9 cellular contexts compared by ENCODE assay signal in genomic region chr17:78723957-78724356, GRCh38. TPM values are rescaled to one million over a fixed set of nuclear protein-coding genes. Genes with fewer than 3 reads are reported as not detected.
DNase-seq lines count a peak whose midpoint lies in the region; ATAC-seq and TF ChIP-seq lines count a peak whose summit lies in the region.
"Had no signal": no experiment of that assay in that cellular context is flagged by ENCODE, and none has a peak within 500 bp of the region (broad histone marks: within the 10 kb centered on the region; RNA-seq: fewer than 3 reads in every experiment).

No MANE protein-coding gene starts in this region.

- no peaks in the 10 kb centered on the region for H3K27me3 Mint-ChIP-seq in activated naive CD4-positive, alpha-beta T cell treated with anti-CD3 and anti-CD28 coated beads for 36 hours (ENCODE audit: low read depth)
- H3K27me3 Mint-ChIP-seq in activated naive CD4-positive, alpha-beta T cell treated with anti-CD3 and anti-CD28 coated beads, Interleukin-2, amount 10 ng/mL, durations not matched to agents 7 days and 5 days: no peaks in the 10 kb centered on the region
- no peaks in the 10 kb centered on the region for H3K27me3 Mint-ChIP-seq in activated B cell treated with CpG ODN at 0.5 μM for 24 hours
- no peaks in the 10 kb centered on the region for H3K27me3 Mint-ChIP-seq in memory B cell

- peak overlapping the region; percentile 92 for H3K27ac Mint-ChIP-seq in activated naive CD4-positive, alpha-beta T cell treated with anti-CD3 and anti-CD28 coated beads for 36 hours
- no peak overlapping the region for H3K27ac Mint-ChIP-seq in activated naive CD4-positive, alpha-beta T cell treated with anti-CD3 and anti-CD28 coated beads, Interleukin-2, amount 10 ng/mL, durations not matched to agents 7 days and 5 days
- H3K27ac Mint-ChIP-seq in activated B cell treated with CpG ODN at 0.5 μM for 24 hours (peak overlapping the region; percentile 91), memory B cell (peak overlapping the region; percentile 90)

- H3K4me1 Mint-ChIP-seq in activated naive CD4-positive, alpha-beta T cell treated with anti-CD3 and anti-CD28 coated beads for 36 hours (ENCODE audit: low read depth): peaks cover 95% of the 10 kb centered on the region
- H3K4me1 Mint-ChIP-seq in activated naive CD4-positive, alpha-beta T cell treated with anti-CD3 and anti-CD28 coated beads, Interleukin-2, amount 10 ng/mL, durations not matched to agents 7 days and 5 days: peaks cover 92% of the 10 kb centered on the region
- H3K4me1 Mint-ChIP-seq in activated B cell treated with CpG ODN at 0.5 μM for 24 hours: peaks cover 97% of the 10 kb centered on the region
- peaks cover 73% of the 10 kb centered on the region for H3K4me1 Mint-ChIP-seq in memory B cell

- peak overlapping the region; percentile 95 for H3K27ac ChIP-seq in temporal lobe (ENCODE audit: low read depth, low read length)

- no peak for DNase-seq in activated naive CD4-positive, alpha-beta T cell treated with anti-CD3 and anti-CD28 coated beads for 36 hours
- DNase-seq in activated naive CD4-positive, alpha-beta T cell treated with anti-CD3 and anti-CD28 coated beads, Interleukin-2, amount 10 ng/mL, durations not matched to agents 7 days and 5 days: no peak
- DNase-seq in activated B cell treated with CpG ODN at 0.5 μM for 24 hours (no peak), memory B cell (ENCODE audit: low spot score in 2 of 2) (no peak), midbrain (lab: John Stamatoyannopoulos, UW) (no peak), NCI-H146 (lab: John Stamatoyannopoulos, UW) (no peak), hepatic stellate cell (ENCODE audit: low spot score) (no peak)
- DNase-seq: mammary epithelial cell had no signal

- H3K9me3 Mint-ChIP-seq in activated naive CD4-positive, alpha-beta T cell treated with anti-CD3 and anti-CD28 coated beads for 36 hours: no peaks in the 10 kb centered on the region
- H3K9me3 Mint-ChIP-seq in activated naive CD4-positive, alpha-beta T cell treated with anti-CD3 and anti-CD28 coated beads, Interleukin-2, amount 10 ng/mL, durations not matched to agents 7 days and 5 days: no peaks in the 10 kb centered on the region
- H3K9me3 Mint-ChIP-seq in activated B cell treated with CpG ODN at 0.5 μM for 24 hours (no peaks in the 10 kb centered on the region), memory B cell (no peaks in the 10 kb centered on the region)

- H3K36me3 Mint-ChIP-seq in activated naive CD4-positive, alpha-beta T cell treated with anti-CD3 and anti-CD28 coated beads for 36 hours (ENCODE audit: low read depth): peaks cover 5% of the 10 kb centered on the region
- H3K36me3 Mint-ChIP-seq in activated naive CD4-positive, alpha-beta T cell treated with anti-CD3 and anti-CD28 coated beads, Interleukin-2, amount 10 ng/mL, durations not matched to agents 7 days and 5 days: peaks cover 39% of the 10 kb centered on the region
- peaks cover 52% of the 10 kb centered on the region for H3K36me3 Mint-ChIP-seq in activated B cell treated with CpG ODN at 0.5 μM for 24 hours (ENCODE audit: low read depth)
- peaks cover 13% of the 10 kb centered on the region for H3K36me3 Mint-ChIP-seq in memory B cell

- POLR2A ChIA-PET in activated B cell treated with CpG ODN at 0.5 μM for 24 hours (lab: Charles Lee): interaction anchor here (0.8 to 4.5 kb wide), 5 partner anchors 11 to 57 kb away, joined by 3 to 101 read pairs (median 12); partner anchors contain the start of gene CYTH1

- no peak overlapping the region for H3K4me3 Mint-ChIP-seq in activated naive CD4-positive, alpha-beta T cell treated with anti-CD3 and anti-CD28 coated beads for 36 hours
- no peak overlapping the region for H3K4me3 Mint-ChIP-seq in activated naive CD4-positive, alpha-beta T cell treated with anti-CD3 and anti-CD28 coated beads, Interleukin-2, amount 10 ng/mL, durations not matched to agents 7 days and 5 days
- H3K4me3 Mint-ChIP-seq in activated B cell treated with CpG ODN at 0.5 μM for 24 hours: no peak overlapping the region
- peak overlapping the region; percentile 71 for H3K4me3 Mint-ChIP-seq in memory B cell

- no peak for ATAC-seq in activated B cell treated with CpG ODN at 0.5 μM for 24 hours (ENCODE audit: low read depth)
- ATAC-seq in memory B cell (ENCODE audit: low read depth): no peak

- CTCF ChIA-PET in activated naive CD4-positive, alpha-beta T cell treated with anti-CD3 and anti-CD28 coated beads for 36 hours (lab: Charles Lee): interaction anchor here (3.2 kb wide), 1 partner anchor 18 kb away, joined by 14 read pairs; no protein-coding TSS in a partner anchor
- CTCF ChIA-PET in activated naive CD4-positive, alpha-beta T cell treated with anti-CD3 and anti-CD28 coated beads, Interleukin-2, amount 10 ng/mL, durations not matched to agents 7 days and 5 days (lab: Charles Lee): no interaction called here
- CTCF ChIA-PET in activated B cell treated with CpG ODN at 0.5 μM for 24 hours (lab: Charles Lee): no interaction called here

- intact Hi-C loops in activated naive CD4-positive, alpha-beta T cell treated with anti-CD3 and anti-CD28 coated beads for 36 hours (cut with micrococcal nuclease): loop anchor here (2.0 to 5.0 kb wide), 2 partner anchors 55 to 118 kb away; partner anchors contain the start of gene USP36
- intact Hi-C loops in activated B cell treated with CpG ODN at 0.5 μM for 24 hours (cut with micrococcal nuclease): no loop called here

- TF ChIP-seq CTCF in activated B cell treated with CpG ODN at 0.5 μM for 24 hours (IDR thresholded peaks at IDR 0.05): no peak

RNA-seq across cellular contexts. Expression of gene CYTH1, which starts 58.1 kb away (rescaled TPM):
- 100 to 1,000 TPM; 145 to 149 TPM for total RNA-seq in activated naive CD4-positive, alpha-beta T cell treated with anti-CD3 and anti-CD28 coated beads for 36 hours
- total RNA-seq in activated B cell treated with CpG ODN at 0.5 μM for 24 hours: 368 and 391 TPM in 2 replicates
- 48.9 TPM for total RNA-seq in temporal lobe
